Comparison of ENCODE assay signal across 1 cellular context in the genomic region with DNA sequence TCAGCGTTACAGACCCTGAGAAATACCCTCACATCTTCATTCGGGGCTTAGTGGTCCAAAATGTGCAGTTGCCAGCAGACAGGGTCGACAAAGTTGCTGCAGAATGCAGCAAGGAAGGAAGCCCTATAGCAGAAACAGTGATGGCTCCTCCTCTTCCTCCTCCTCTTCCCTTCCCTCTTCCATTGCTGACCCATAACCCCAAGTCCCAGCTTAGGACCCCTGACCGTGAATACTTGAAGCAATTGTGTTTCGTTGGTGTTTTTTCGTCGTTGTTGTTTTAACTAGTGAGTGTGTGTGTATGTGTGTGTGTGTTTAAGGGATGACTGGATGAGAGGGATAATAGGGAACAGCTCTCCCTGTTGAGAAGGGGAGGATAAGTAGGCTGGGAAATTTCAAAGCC.
TF ChIP-seq lines count a peak whose summit lies in the region.

No MANE protein-coding gene starts in this region.

TF ChIP-seq in GM23338, 12 proteins besides CTCF, POLR2A, EP300 and RAD21 (continued from another document):
- TF ChIP-seq, protein P1, sequence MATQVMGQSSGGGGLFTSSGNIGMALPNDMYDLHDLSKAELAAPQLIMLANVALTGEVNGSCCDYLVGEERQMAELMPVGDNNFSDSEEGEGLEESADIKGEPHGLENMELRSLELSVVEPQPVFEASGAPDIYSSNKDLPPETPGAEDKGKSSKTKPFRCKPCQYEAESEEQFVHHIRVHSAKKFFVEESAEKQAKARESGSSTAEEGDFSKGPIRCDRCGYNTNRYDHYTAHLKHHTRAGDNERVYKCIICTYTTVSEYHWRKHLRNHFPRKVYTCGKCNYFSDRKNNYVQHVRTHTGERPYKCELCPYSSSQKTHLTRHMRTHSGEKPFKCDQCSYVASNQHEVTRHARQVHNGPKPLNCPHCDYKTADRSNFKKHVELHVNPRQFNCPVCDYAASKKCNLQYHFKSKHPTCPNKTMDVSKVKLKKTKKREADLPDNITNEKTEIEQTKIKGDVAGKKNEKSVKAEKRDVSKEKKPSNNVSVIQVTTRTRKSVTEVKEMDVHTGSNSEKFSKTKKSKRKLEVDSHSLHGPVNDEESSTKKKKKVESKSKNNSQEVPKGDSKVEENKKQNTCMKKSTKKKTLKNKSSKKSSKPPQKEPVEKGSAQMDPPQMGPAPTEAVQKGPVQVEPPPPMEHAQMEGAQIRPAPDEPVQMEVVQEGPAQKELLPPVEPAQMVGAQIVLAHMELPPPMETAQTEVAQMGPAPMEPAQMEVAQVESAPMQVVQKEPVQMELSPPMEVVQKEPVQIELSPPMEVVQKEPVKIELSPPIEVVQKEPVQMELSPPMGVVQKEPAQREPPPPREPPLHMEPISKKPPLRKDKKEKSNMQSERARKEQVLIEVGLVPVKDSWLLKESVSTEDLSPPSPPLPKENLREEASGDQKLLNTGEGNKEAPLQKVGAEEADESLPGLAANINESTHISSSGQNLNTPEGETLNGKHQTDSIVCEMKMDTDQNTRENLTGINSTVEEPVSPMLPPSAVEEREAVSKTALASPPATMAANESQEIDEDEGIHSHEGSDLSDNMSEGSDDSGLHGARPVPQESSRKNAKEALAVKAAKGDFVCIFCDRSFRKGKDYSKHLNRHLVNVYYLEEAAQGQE (IDR thresholded peaks at IDR 0.05; ENCODE audit: unreplicated experiment): no peak
- TF ChIP-seq EZH2 (IDR thresholded peaks at IDR 0.05; ENCODE audit: low read depth, unreplicated experiment) (no peak), NANOG (IDR thresholded peaks at IDR 0.05; ENCODE audit: borderline replicate concordance) (no peak), JUNB (IDR thresholded peaks at IDR 0.05; ENCODE audit: unreplicated experiment) (no peak), ZNF462 (CRISPR knock-in tag; IDR thresholded peaks at IDR 0.05) (no peak), EZH2phosphoT487 (IDR thresholded peaks at IDR 0.05; ENCODE audit: unreplicated experiment) (no peak), ZNF114 (CRISPR knock-in tag; IDR thresholded peaks at IDR 0.05) (no peak), ZNF331 (CRISPR knock-in tag; IDR thresholded peaks at IDR 0.05; ENCODE audit: low read depth) (no peak), STAT1 (IDR thresholded peaks at IDR 0.05; ENCODE audit: unreplicated experiment) (no peak), CREB1 (CRISPR knock-in tag; IDR thresholded peaks at IDR 0.05; ENCODE audit: low read depth) (no peak)
